Comparison of ENCODE assay signal across 1 cellular context in genomic region chr6:73577605-73578160, GRCh38.
A peak's percentile ranks its signal among the peaks of the same experiment; 100 is the strongest.
TF ChIP-seq lines count a peak whose summit lies in the region.

No MANE protein-coding gene starts in this region.

TF ChIP-seq in H1, 55 proteins besides CTCF, POLR2A, EP300 and RAD21 (continued from another document):
- TF ChIP-seq MAFK (IDR thresholded peaks at IDR 0.05; ENCODE audit: low read depth, low read length): 0 out of 2 replicates have a peak, but pooled peaks have one; percentile 3
